Comparison of ENCODE assay signal across 12 cellular contexts in the genomic region with DNA sequence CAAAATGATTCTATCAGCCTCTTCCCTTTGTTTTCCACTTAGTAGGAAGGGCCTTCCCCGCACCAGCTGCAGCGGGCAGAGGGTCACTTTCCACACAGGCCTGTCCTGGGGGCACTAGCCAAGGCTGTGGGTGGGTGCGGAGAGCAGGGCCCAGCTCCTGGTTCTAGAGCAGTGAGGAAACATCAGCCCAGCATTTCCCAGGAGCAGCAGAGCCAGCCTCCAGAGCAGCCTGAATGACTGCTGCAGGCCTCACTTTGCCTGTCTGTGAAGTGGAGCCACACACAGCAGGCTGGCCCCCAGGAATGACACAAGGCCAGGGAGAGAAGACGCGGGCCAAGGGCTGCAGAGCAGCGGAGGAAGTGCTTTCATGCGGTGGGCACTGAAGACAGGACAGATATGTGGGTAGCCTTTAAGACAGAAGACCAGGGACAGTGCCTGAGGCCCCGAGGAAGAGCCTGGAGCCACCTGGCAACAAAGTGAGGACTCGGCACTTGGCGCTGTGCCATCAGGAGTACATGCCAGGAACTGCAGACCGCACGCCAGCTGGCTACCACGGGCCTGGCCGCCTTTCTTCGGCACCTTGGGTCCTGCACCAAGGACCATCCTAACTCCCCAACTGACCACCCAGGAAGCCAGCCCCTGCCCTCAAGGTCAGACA. TPM values are rescaled to one million over a fixed set of nuclear protein-coding genes. Genes with fewer than 3 reads are reported as not detected.
DNase-seq lines count a peak whose midpoint lies in the region; ATAC-seq and TF ChIP-seq lines count a peak whose summit lies in the region.
"Had no signal": no experiment of that assay in that cellular context is flagged by ENCODE, and none has a peak within 500 bp of the region (broad histone marks: within the 10 kb centered on the region; RNA-seq: fewer than 3 reads in every experiment).

No MANE protein-coding gene starts in this region.

- H2BK20ac ChIP-seq in H9 (ENCODE audit: low read depth, low read length, poor library complexity, severe bottlenecking), result no peak overlapping the region

- ATAC-seq in left colon (peak; percentile 33), GM21423 (IDR thresholded peaks at IDR 0.05; ENCODE audit: unreplicated experiment) (no peak)
- no peak for ATAC-seq in stimulated activated memory B cell treated with anti-CD40 and anti-IgM and Interleukin-4, amounts not matched to agents 10 μg/mL and 1 μg/mL and 100 μg/mL, for 72 hours

- no peaks in the 10 kb centered on the region for H4K20me1 ChIP-seq in H9 (ENCODE audit: control insufficient read depth, insufficient read depth, insufficient read length)

- H3K79me1 ChIP-seq in H9 (ENCODE audit: insufficient read depth, low read depth, low read length, poor library complexity, severe bottlenecking), result peaks cover 5% of the 10 kb centered on the region

- H2AK5ac ChIP-seq in H9 (ENCODE audit: insufficient read length, low read length), result no peak overlapping the region

- peaks cover 18 to 40% of the 10 kb centered on the region in 2 experiments for H3K4me1 Mint-ChIP-seq in H9
- peaks cover 8% of the 10 kb centered on the region for H3K4me1 Mint-ChIP-seq in stimulated activated memory B cell treated with anti-CD40 and anti-IgM and Interleukin-4, amounts not matched to agents 10 μg/mL and 1 μg/mL and 100 μg/mL, for 72 hours

- no peaks in the 10 kb centered on the region for H3K27me3 Mint-ChIP-seq in H9 (ENCODE audit: low read depth)
- H3K27me3 Mint-ChIP-seq in stimulated activated memory B cell treated with anti-CD40 and anti-IgM and Interleukin-4, amounts not matched to agents 10 μg/mL and 1 μg/mL and 100 μg/mL, for 72 hours, result no peaks in the 10 kb centered on the region

- no peaks in the 10 kb centered on the region for H3K27me3 ChIP-seq in BE2C
- H3K27me3 ChIP-seq in H9 (ENCODE audit: insufficient read depth, low read length), result no peaks in the 10 kb centered on the region
- no peaks in the 10 kb centered on the region for H3K27me3 ChIP-seq in SJCRH30

- no peak overlapping the region for H2BK12ac ChIP-seq in H9 (ENCODE audit: insufficient read length, low read depth, low read length)

- no peak overlapping the region for H4K91ac ChIP-seq in H9 (ENCODE audit: insufficient read length, low read depth, low read length)

- TF ChIP-seq CTCF in BE2C (IDR thresholded peaks at IDR 0.05; ENCODE audit: low read depth, low read length) (no peak), H9 (conservative IDR thresholded peaks at IDR 0.05) (no peak), coronary artery (IDR thresholded peaks at IDR 0.05) (no peak)

- H3K27ac Mint-ChIP-seq in H9, result peak overlapping the region; percentile 41 to 85 (median 80); a peak in 4 of 7 replicates
- no peak overlapping the region for H3K27ac Mint-ChIP-seq in stimulated activated memory B cell treated with anti-CD40 and anti-IgM and Interleukin-4, amounts not matched to agents 10 μg/mL and 1 μg/mL and 100 μg/mL, for 72 hours
- H3K27ac Mint-ChIP-seq: HFFc6 had no signal

- H3K4ac ChIP-seq in H9 (ENCODE audit: low read depth, low read length), result no peak overlapping the region

- no peak overlapping the region for H2AFZ ChIP-seq in H9 (ENCODE audit: low read length)

- H3K18ac ChIP-seq in H9 (ENCODE audit: insufficient read length, low read depth, low read length), result no peak overlapping the region

- no peak overlapping the region for H2BK120ac ChIP-seq in H9 (ENCODE audit: low read depth, low read length, poor library complexity, severe bottlenecking)

- intact Hi-C loops in left colon (cut with DNase I, micrococcal nuclease), result no loop called here

- no CpG with 5 or more reads among the region's 15 CpGs for WGBS in H9 (ENCODE audit: extremely low coverage, insufficient read length, low lambda C conversion rate)

- H3K4me3 ChIP-seq in BE2C (ENCODE audit: low read depth, low read length) (no peak overlapping the region), SJCRH30 (no peak overlapping the region), coronary artery (no peak overlapping the region)

- peak overlapping the region in 1 of 2 experiments; percentile 62; a peak in 2 of 5 replicates for H3K4me3 Mint-ChIP-seq in H9
- no peak overlapping the region for H3K4me3 Mint-ChIP-seq in stimulated activated memory B cell treated with anti-CD40 and anti-IgM and Interleukin-4, amounts not matched to agents 10 μg/mL and 1 μg/mL and 100 μg/mL, for 72 hours
- H3K4me3 Mint-ChIP-seq: HFFc6 had no signal

- no peak overlapping the region for H3K56ac ChIP-seq in H9 (ENCODE audit: insufficient read length, low read depth, low read length)

- H3K4me1 ChIP-seq in BE2C (peaks cover 8% of the 10 kb centered on the region), H9 (ENCODE audit: insufficient read depth, low read length) (0 out of 2 replicates have a peak, but pooled peaks cover 3% of the 10 kb centered on the region), SJCRH30 (peaks cover 22% of the 10 kb centered on the region)

- H3K9me3 ChIP-seq in BE2C (no peaks in the 10 kb centered on the region), H9 (ENCODE audit: control insufficient read depth, low read depth, low read length) (no peaks in the 10 kb centered on the region), SJCRH30 (replicated peaks) (no peaks in the 10 kb centered on the region)

- H3K27ac ChIP-seq in H9 (ENCODE audit: insufficient read length, low read depth, low read length) (no peak overlapping the region), SJCRH30 (no peak overlapping the region), coronary artery (no peak overlapping the region)

- H3K36me3 ChIP-seq in BE2C, result no peaks in the 10 kb centered on the region; the same call in 1 of the 2 replicates
- H3K36me3 ChIP-seq in SJCRH30, result no peaks in the 10 kb centered on the region

- no peak overlapping the region for H3T11ph ChIP-seq in H9 (ENCODE audit: low read length)

- no peaks in the 10 kb centered on the region; a peak in 1 of 5 replicates for H3K9me3 Mint-ChIP-seq in H9
- H3K9me3 Mint-ChIP-seq in stimulated activated memory B cell treated with anti-CD40 and anti-IgM and Interleukin-4, amounts not matched to agents 10 μg/mL and 1 μg/mL and 100 μg/mL, for 72 hours, result no peaks in the 10 kb centered on the region
- H3K9me3 Mint-ChIP-seq: HFFc6 had no signal

- H2BK15ac ChIP-seq in H9 (ENCODE audit: low read depth, low read length), result no peak overlapping the region

- peaks cover 3 to 11% (median 5%) of the 10 kb centered on the region in 3 experiments; a peak in 5 of 7 replicates for H3K36me3 Mint-ChIP-seq in H9 (ENCODE audit: insufficient read depth in 1 of 3, low read depth in 3 of 3)
- H3K36me3 Mint-ChIP-seq in stimulated activated memory B cell treated with anti-CD40 and anti-IgM and Interleukin-4, amounts not matched to agents 10 μg/mL and 1 μg/mL and 100 μg/mL, for 72 hours, result no peaks in the 10 kb centered on the region

- no peak overlapping the region for H4K5ac ChIP-seq in H9 (ENCODE audit: insufficient read length, low read depth, low read length)

- no peak overlapping the region for H4K8ac ChIP-seq in H9 (replicated peaks; ENCODE audit: insufficient read length, low read depth, low read length)

- H2BK5ac ChIP-seq in H9 (ENCODE audit: insufficient read length, low read length), result no peak overlapping the region

- no peak overlapping the region; the same call in 1 of the 2 replicates for H3K14ac ChIP-seq in H9 (ENCODE audit: insufficient read depth, low read length)

- no peak overlapping the region for H3K9ac ChIP-seq in H9 (ENCODE audit: extremely low read depth, insufficient read length, low read length)

- DNase-seq in BE2C, result peak; percentile 67
- no peak for DNase-seq in H9
- DNase-seq in SJCRH30, result peak; percentile 34 to 53
- peak; percentile 79 to 84 for DNase-seq in left colon
- DNase-seq in SIG-M5 (lab: John Stamatoyannopoulos, UW), result no peak
- DNase-seq in coronary artery (ENCODE audit: low spot score), result no peak
- DNase-seq: activated effector memory CD4-positive, alpha-beta T cell treated with Interleukin-2 at 50 U/mL for 16 hours; foreskin fibroblast; HFFc6; NCI-H1436 had no signal

- no peaks in the 10 kb centered on the region for H3K23me2 ChIP-seq in H9 (ENCODE audit: insufficient read length, low read depth, low read length, poor library complexity, severe bottlenecking)

- no peak overlapping the region for H3K23ac ChIP-seq in H9 (ENCODE audit: insufficient read length, low read depth, low read length)

- no peak overlapping the region for H3K4me2 ChIP-seq in H9 (ENCODE audit: insufficient read depth, insufficient read length, low read length)

- no peaks in the 10 kb centered on the region; the same call in 1 of the 2 replicates for H3K79me2 ChIP-seq in H9 (ENCODE audit: insufficient read depth, low read length)

RNA-seq across cellular contexts. Expression of a gene that starts 42.0 kb away (rescaled TPM):
- polyA plus RNA-seq in BE2C (2012; ENCODE audit: insufficient read depth, insufficient read length, low read depth), result 143 TPM
- total RNA-seq in H9 (2021) (85.2 and 87.4 TPM in 2 replicates), left colon (10 to 100 TPM; 50.4 to 58.0 TPM)
- 51.2 and 51.8 TPM in 2 replicates for total RNA-seq in SJCRH30 (2014; rRNA removed; shearing (Covaris generic))

Comparison
In these comparisons a context has a peak if more than half of its experiments do, and no peak if none do; other contexts are left out.
1. DNase-seq: peak in BE2C (single experiment), SJCRH30 (2 of 2) and left colon (2 of 2); none in H9 (single experiment), SIG-M5 (single experiment) and coronary artery (single experiment).